In the genomic region with DNA sequence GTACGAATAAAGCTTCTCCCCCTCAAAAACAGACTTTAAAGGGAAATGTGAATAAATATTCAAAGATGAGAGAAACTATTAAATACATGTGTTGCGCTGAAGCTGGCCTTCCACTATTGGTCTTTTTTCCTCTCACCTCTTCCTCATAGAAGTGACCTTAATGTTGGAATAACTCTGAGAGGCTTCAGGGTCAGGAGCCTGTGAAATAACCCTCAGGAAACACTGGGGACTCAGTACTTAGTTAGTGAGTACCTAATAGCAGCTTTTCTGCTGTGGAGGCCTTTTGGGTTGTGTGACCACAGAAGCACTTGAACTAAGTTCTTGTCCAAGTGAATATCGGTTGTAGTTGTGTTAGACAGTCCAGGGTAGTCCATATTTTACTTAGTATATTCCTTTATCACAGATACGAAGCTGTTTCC, we compare ENCODE assay signal across 1 cellular context.
TF ChIP-seq lines count a peak whose summit lies in the region.

No MANE protein-coding gene starts in this region.

TF ChIP-seq in HCT116, 20 proteins besides CTCF, POLR2A, EP300 and RAD21 (continued from another document):
- TF ChIP-seq REST (IDR thresholded peaks at IDR 0.05; ENCODE audit: low read depth), result no peak
